Comparison of ENCODE assay signal across 25 cellular contexts in the genomic region with DNA sequence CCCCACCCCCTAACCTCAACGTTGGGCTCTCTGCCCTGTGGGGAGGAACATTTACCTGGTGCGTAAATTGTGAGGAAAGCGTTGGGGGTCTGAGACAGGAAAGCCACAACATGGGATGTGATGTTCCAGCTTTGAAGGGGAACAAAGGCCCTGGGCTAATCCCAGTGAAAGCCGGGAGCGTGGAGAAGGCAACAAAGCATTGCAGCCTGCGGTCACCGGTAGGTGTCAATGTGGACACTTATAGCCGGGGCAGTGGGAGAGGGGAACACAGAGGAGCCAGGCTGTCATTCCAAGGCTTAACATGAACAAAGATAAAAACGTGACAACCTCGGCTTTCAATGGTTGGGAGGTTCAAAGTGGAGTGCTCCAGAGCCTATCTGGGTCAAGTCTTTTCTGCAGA. TPM values are rescaled to one million over a fixed set of nuclear protein-coding genes. Genes with fewer than 3 reads are reported as not detected.
A peak's percentile ranks its signal among the peaks of the same experiment; 100 is the strongest.
DNase-seq lines count a peak whose midpoint lies in the region; ATAC-seq and TF ChIP-seq lines count a peak whose summit lies in the region.
"Had no signal": no experiment of that assay in that cellular context is flagged by ENCODE, and none has a peak within 500 bp of the region (broad histone marks: within the 10 kb centered on the region; RNA-seq: fewer than 3 reads in every experiment).

No MANE protein-coding gene starts in this region.

- no peak overlapping the region for H3K4ac ChIP-seq in H9 (ENCODE audit: low read depth, low read length)

- no peak overlapping the region for H4K8ac ChIP-seq in H9 (replicated peaks; ENCODE audit: insufficient read length, low read depth, low read length)

- no peak overlapping the region for H3K18ac ChIP-seq in H9 (ENCODE audit: insufficient read length, low read depth, low read length)

- H3K56ac ChIP-seq in H9 (ENCODE audit: insufficient read length, low read depth, low read length), result no peak overlapping the region

- H3K27ac ChIP-seq in H9 (ENCODE audit: insufficient read length, low read depth, low read length), result no peak overlapping the region
- peak overlapping the region; percentile 67 for H3K27ac ChIP-seq in endodermal cell (ENCODE audit: low read depth, low read length)
- no peak overlapping the region for H3K27ac ChIP-seq in CD8-positive, alpha-beta T cell (ENCODE audit: low read depth, low read length)
- no peak overlapping the region for H3K27ac ChIP-seq in colonic mucosa

- H3K14ac ChIP-seq in H9 (ENCODE audit: insufficient read depth, low read length), result no peak overlapping the region

- no peak overlapping the region for H2BK12ac ChIP-seq in H9 (ENCODE audit: insufficient read length, low read depth, low read length)

- H3K23ac ChIP-seq in H9 (ENCODE audit: insufficient read length, low read depth, low read length), result no peak overlapping the region

- H3K36me3 ChIP-seq in endodermal cell (ENCODE audit: control insufficient read depth, insufficient read depth, low read length) (no peaks in the 10 kb centered on the region), colonic mucosa (no peaks in the 10 kb centered on the region)
- no peaks in the 10 kb centered on the region for H3K36me3 ChIP-seq in CD8-positive, alpha-beta T cell (ENCODE audit: insufficient read depth, low read length)

- no peak overlapping the region for H3K4me3 ChIP-seq in endodermal cell (ENCODE audit: low read length)
- no peak overlapping the region for H3K4me3 ChIP-seq in CD8-positive, alpha-beta T cell (ENCODE audit: low read depth, low read length)
- no peak overlapping the region for H3K4me3 ChIP-seq in colonic mucosa

- ATAC-seq in CD8-positive, alpha-beta T cell, result no peak
- ATAC-seq: HepG2 had no signal

- H3T11ph ChIP-seq in H9 (ENCODE audit: low read length), result no peak overlapping the region

- H2BK120ac ChIP-seq in H9 (ENCODE audit: low read depth, low read length, poor library complexity, severe bottlenecking), result no peak overlapping the region

- no peak overlapping the region for H4K91ac ChIP-seq in H9 (ENCODE audit: insufficient read length, low read depth, low read length)

- peak overlapping the region in 1 of 2 experiments; percentile 34; a peak in 2 of 5 replicates for H3K4me3 Mint-ChIP-seq in H9
- H3K4me3 Mint-ChIP-seq in endodermal cell, result no peak overlapping the region
- peak overlapping the region; percentile 60 for H3K4me3 Mint-ChIP-seq in neural crest cell
- H3K4me3 Mint-ChIP-seq in type B pancreatic cell, result no peak overlapping the region
- no peak overlapping the region for H3K4me3 Mint-ChIP-seq in CD8-positive, alpha-beta T cell
- H3K4me3 Mint-ChIP-seq: CD8-positive, alpha-beta memory T cell had no signal

- H2AK5ac ChIP-seq in H9 (ENCODE audit: insufficient read length, low read length), result no peak overlapping the region

- no peaks in the 10 kb centered on the region for H3K79me1 ChIP-seq in H9 (ENCODE audit: insufficient read depth, low read depth, low read length, poor library complexity, severe bottlenecking)

- peak; percentile 45; the same call in 2 of the 3 replicates for TF ChIP-seq CTCF in H9 (conservative IDR thresholded peaks at IDR 0.05)
- TF ChIP-seq CTCF in endodermal cell (conservative IDR thresholded peaks at IDR 0.05), result peak; percentile 60
- no peak for TF ChIP-seq CTCF in neural crest cell (conservative IDR thresholded peaks at IDR 0.05)
- peak; percentile 47 for TF ChIP-seq CTCF in type B pancreatic cell (conservative IDR thresholded peaks at IDR 0.05)
- no peak for TF ChIP-seq CTCF in CD8-positive, alpha-beta T cell (IDR thresholded peaks at IDR 0.05)
- TF ChIP-seq CTCF in colonic mucosa (IDR thresholded peaks at IDR 0.05), result no peak

- CTCF ChIA-PET in CD8-positive, alpha-beta T cell (lab: Charles Lee), result no interaction called here

- no peak overlapping the region for H3K4me2 ChIP-seq in H9 (ENCODE audit: insufficient read depth, insufficient read length, low read length)

- H2AFZ ChIP-seq in H9 (ENCODE audit: low read length), result no peak overlapping the region

- intact Hi-C loops in CD8-positive, alpha-beta T cell (cut with DNase I, micrococcal nuclease), result loop anchor here in 1 of 2 experiments (1.0 kb wide), 1 partner anchor 25 kb away; no protein-coding TSS in a partner anchor
- intact Hi-C loops in colonic mucosa (cut with DNase I), result no loop called here

- H4K20me1 ChIP-seq in H9 (ENCODE audit: control insufficient read depth, insufficient read depth, insufficient read length), result no peaks in the 10 kb centered on the region

- H4K5ac ChIP-seq in H9 (ENCODE audit: insufficient read length, low read depth, low read length), result no peak overlapping the region

- H3K36me3 Mint-ChIP-seq in H9 (ENCODE audit: insufficient read depth in 1 of 3, low read depth in 3 of 3), result no peaks in the 10 kb centered on the region
- H3K36me3 Mint-ChIP-seq in endodermal cell (ENCODE audit: low read depth), result no peaks in the 10 kb centered on the region
- H3K36me3 Mint-ChIP-seq in neural crest cell (ENCODE audit: low read depth), result no peaks in the 10 kb centered on the region
- no peaks in the 10 kb centered on the region for H3K36me3 Mint-ChIP-seq in type B pancreatic cell
- no peaks in the 10 kb centered on the region for H3K36me3 Mint-ChIP-seq in CD8-positive, alpha-beta T cell
- H3K36me3 Mint-ChIP-seq: CD8-positive, alpha-beta memory T cell had no signal

- no peak overlapping the region for H2BK20ac ChIP-seq in H9 (ENCODE audit: low read depth, low read length, poor library complexity, severe bottlenecking)

- H3K79me2 ChIP-seq in H9 (ENCODE audit: insufficient read depth, low read length), result no peaks in the 10 kb centered on the region

- no peak overlapping the region for H2BK5ac ChIP-seq in H9 (ENCODE audit: insufficient read length, low read length)

- H2BK15ac ChIP-seq in H9 (ENCODE audit: low read depth, low read length), result no peak overlapping the region

- peaks cover 58% of the 10 kb centered on the region for H3K27me3 ChIP-seq in H9 (ENCODE audit: insufficient read depth, low read length)
- peaks cover 100% of the 10 kb centered on the region for H3K27me3 ChIP-seq in endodermal cell (ENCODE audit: control insufficient read depth, insufficient read depth, low read length, poor library complexity, severe bottlenecking)
- H3K27me3 ChIP-seq in CD8-positive, alpha-beta T cell (ENCODE audit: insufficient read depth, low read length), result no peaks in the 10 kb centered on the region
- H3K27me3 ChIP-seq in colonic mucosa, result peaks cover 11% of the 10 kb centered on the region

- H3K4me1 ChIP-seq in H9 (ENCODE audit: insufficient read depth, low read length), result no peaks in the 10 kb centered on the region
- no peaks in the 10 kb centered on the region for H3K4me1 ChIP-seq in endodermal cell (ENCODE audit: control insufficient read depth, insufficient read depth, low read length)
- H3K4me1 ChIP-seq in CD8-positive, alpha-beta T cell (ENCODE audit: insufficient read depth, low read length), result no peaks in the 10 kb centered on the region
- H3K4me1 ChIP-seq in colonic mucosa, result no peaks in the 10 kb centered on the region

- no peaks in the 10 kb centered on the region; a peak in 1 of 5 replicates for H3K9me3 Mint-ChIP-seq in H9
- no peaks in the 10 kb centered on the region for H3K9me3 Mint-ChIP-seq in endodermal cell
- no peaks in the 10 kb centered on the region for H3K9me3 Mint-ChIP-seq in neural crest cell
- H3K9me3 Mint-ChIP-seq in type B pancreatic cell, result no peaks in the 10 kb centered on the region
- H3K9me3 Mint-ChIP-seq in CD8-positive, alpha-beta T cell, result no peaks in the 10 kb centered on the region

- peaks cover 92% of the 10 kb centered on the region for H3K27me3 Mint-ChIP-seq in H9 (ENCODE audit: low read depth)
- peaks cover 75% of the 10 kb centered on the region for H3K27me3 Mint-ChIP-seq in endodermal cell (ENCODE audit: insufficient read depth)
- peaks cover 93% of the 10 kb centered on the region for H3K27me3 Mint-ChIP-seq in neural crest cell (ENCODE audit: low read depth)
- peaks cover 94% of the 10 kb centered on the region for H3K27me3 Mint-ChIP-seq in type B pancreatic cell
- H3K27me3 Mint-ChIP-seq in CD8-positive, alpha-beta T cell (ENCODE audit: low read depth), result peaks cover 58% of the 10 kb centered on the region

- POLR2A ChIA-PET in CD8-positive, alpha-beta T cell (lab: Charles Lee), result no interaction called here

- H3K9me3 ChIP-seq in H9 (ENCODE audit: control insufficient read depth, low read depth, low read length), result no peaks in the 10 kb centered on the region
- H3K9me3 ChIP-seq in endodermal cell (ENCODE audit: control insufficient read depth, low read length), result no peaks in the 10 kb centered on the region
- H3K9me3 ChIP-seq in CD8-positive, alpha-beta T cell (ENCODE audit: low read length), result no peaks in the 10 kb centered on the region
- no peaks in the 10 kb centered on the region for H3K9me3 ChIP-seq in colonic mucosa

- no peaks in the 10 kb centered on the region for H3K23me2 ChIP-seq in H9 (ENCODE audit: insufficient read length, low read depth, low read length, poor library complexity, severe bottlenecking)

- H3K9ac ChIP-seq in H9 (ENCODE audit: extremely low read depth, insufficient read length, low read length) (no peak overlapping the region), endodermal cell (ENCODE audit: extremely low read depth, low read length, poor library complexity, severe bottlenecking) (no peak overlapping the region), colonic mucosa (ENCODE audit: low read depth in 2 of 2, low read length in 2 of 2) (no peak overlapping the region)

- no peak overlapping the region for H3K27ac Mint-ChIP-seq in H9
- no peak overlapping the region for H3K27ac Mint-ChIP-seq in endodermal cell
- no peak overlapping the region for H3K27ac Mint-ChIP-seq in neural crest cell (ENCODE audit: unreplicated experiment)
- no peak overlapping the region for H3K27ac Mint-ChIP-seq in type B pancreatic cell
- H3K27ac Mint-ChIP-seq in CD8-positive, alpha-beta T cell, result no peak overlapping the region
- H3K27ac Mint-ChIP-seq: CD8-positive, alpha-beta memory T cell had no signal

- DNase-seq in H9 (peak; percentile 64), endodermal cell (peak; percentile 83), neural crest cell (ENCODE audit: low read depth, low spot score) (no peak), type B pancreatic cell (ENCODE audit: extremely low spot score, unreplicated experiment) (no peak), NOMO-1 (lab: John Stamatoyannopoulos, UW; ENCODE audit: unreplicated experiment in 2 of 2) (no peak), colonic mucosa (no peak)
- DNase-seq in CD8-positive, alpha-beta T cell, result no peak
- DNase-seq: C1 segment of cervical spinal cord; CD8-positive, alpha-beta memory T cell; DMS 273 treated with DMSO at 0.1 percent for 48 hours; DMS79; EL; GF-D8; Karpas-422; NCI-H1092 treated with DMSO at 0.1 percent for 48 hours; NCI-H1436 treated with DMSO at 0.1 percent for 48 hours; NCI-H187 treated with DMSO at 0.1 percent for 48 hours; NCI-H524; NCI-H748 treated with DMSO at 0.1 percent for 48 hours; Right ventricle myocardium superior; RPMI8226 had no signal

- peaks cover 21 to 33% of the 10 kb centered on the region in 2 experiments for H3K4me1 Mint-ChIP-seq in H9
- H3K4me1 Mint-ChIP-seq in endodermal cell, result peaks cover 7% of the 10 kb centered on the region
- peaks cover 20% of the 10 kb centered on the region for H3K4me1 Mint-ChIP-seq in neural crest cell
- H3K4me1 Mint-ChIP-seq in type B pancreatic cell (ENCODE audit: unreplicated experiment), result no peaks in the 10 kb centered on the region
- H3K4me1 Mint-ChIP-seq in CD8-positive, alpha-beta T cell (ENCODE audit: low read depth), result peaks cover 4% of the 10 kb centered on the region

- WGBS in H9 (ENCODE audit: extremely low coverage, insufficient read length, low lambda C conversion rate), result no CpG with 5 or more reads among the region's 10 CpGs
- WGBS in endodermal cell (ENCODE audit: insufficient coverage in 1 of 2, insufficient read length in 1 of 2), 2 experiments, result 12 to 19% methylated on average over 2 to 10 of the region's 10 CpGs

RNA-seq across cellular contexts. Expression of gene PTF1A, which starts 12.7 kb away (rescaled TPM):
- total RNA-seq in H9 (2021), result not detected in 2 replicates
- total RNA-seq in endodermal cell, result not detected
- 8.0 TPM for polyA plus RNA-seq in endodermal cell (2013, experiment 1 of 2)
- polyA plus RNA-seq in endodermal cell (2013, experiment 2 of 2), result 5.5 TPM
- 0.16 TPM in 1 of 2 replicates, not detected in the other for total RNA-seq in neural crest cell
- total RNA-seq in type B pancreatic cell (ENCODE audit: low replicate concordance), result 0.51 and 1.4 TPM in 2 replicates
- not detected for total RNA-seq in CD8-positive, alpha-beta T cell
- total RNA-seq in colonic mucosa, result not detected
- total RNA-seq: A673; CD8-positive, alpha-beta memory T cell; HepG2; HT1080; Right ventricle myocardium superior; SK-MEL-5 had no signal
- polyA plus RNA-seq: CD8-positive, alpha-beta memory T cell; HepG2 had no signal

Comparison
In these comparisons a context has a peak if more than half of its experiments do, and no peak if none do; other contexts are left out.
1. DNase-seq: peak in H9 (single experiment) and endodermal cell (single experiment); none in neural crest cell (single experiment), type B pancreatic cell (single experiment), CD8-positive, alpha-beta T cell (0 of 7), NOMO-1 (0 of 2) and colonic mucosa (single experiment).
2. CTCF ChIP-seq: peak in H9 (single experiment), endodermal cell (single experiment) and type B pancreatic cell (single experiment); none in neural crest cell (single experiment), CD8-positive, alpha-beta T cell (single experiment) and colonic mucosa (single experiment).